In the genomic region with DNA sequence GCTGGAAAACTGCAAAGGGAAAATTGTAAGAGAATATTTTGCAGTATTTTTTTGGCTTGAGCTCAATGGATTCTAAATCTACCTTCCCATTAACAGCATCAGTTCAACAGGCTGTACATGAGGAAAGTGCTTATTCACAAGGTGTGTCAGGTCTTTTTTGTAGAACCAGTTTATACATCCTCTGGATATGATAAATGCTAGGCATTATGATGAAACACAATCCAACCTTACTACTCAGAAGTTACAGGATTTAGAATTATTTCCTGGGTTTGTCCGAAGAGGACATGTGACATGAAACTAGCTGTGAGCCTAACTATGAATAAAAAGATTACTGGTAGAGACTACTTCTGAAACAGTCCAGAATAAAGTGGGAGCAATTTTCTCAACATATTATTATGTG, we compare ENCODE assay signal across 37 cellular contexts. TPM values are rescaled to one million over a fixed set of nuclear protein-coding genes. Genes with fewer than 3 reads are reported as not detected.
"Had no signal": no experiment of that assay in that cellular context is flagged by ENCODE, and none has a peak within 500 bp of the region (broad histone marks: within the 10 kb centered on the region; RNA-seq: fewer than 3 reads in every experiment).

No MANE protein-coding gene starts in this region.

- H3K27ac ChIP-seq: adrenal gland, coronary artery, esophagus muscularis mucosa, heart right ventricle, pancreas, psoas muscle, sigmoid colon, thoracic aorta, uterus had no signal

- H3K9me3 Mint-ChIP-seq: activated CD4-positive, alpha-beta memory T cell treated with anti-CD3 and anti-CD28 coated beads for 36 hours; activated CD4-positive, alpha-beta T cell treated with anti-CD3 and anti-CD28 coated beads, Interleukin-2, amount 10 ng/mL, durations not matched to agents 24 days and 14 days; activated naive CD4-positive, alpha-beta T cell treated with anti-CD3 and anti-CD28 coated beads for 36 hours; activated naive CD8-positive, alpha-beta T cell treated with anti-CD3 and anti-CD28 coated beads for 36 hours; activated T-helper 1 cell treated with anti-CD3 and anti-CD28 coated beads, Interleukin-12 subunit alpha, Interleukin-12 subunit beta, Interleukin-2, Interleukin-4 antibody, amounts not matched to agents 30 ng/mL and 10 ng/mL and 1 ng/mL, durations not matched to agents 14 hours and 24 hours and 36 hours; brain; effector memory CD8-positive, alpha-beta T cell; naive B cell; stimulated activated effector memory CD8-positive, alpha-beta T cell treated with anti-CD3 and anti-CD28 coated beads, Interleukin-12 subunit alpha, Interleukin-12 subunit beta, amount 100 ng/mL, for 72 hours; stimulated activated naive CD8-positive, alpha-beta T cell treated with anti-CD3 and anti-CD28 coated beads, Interleukin-15, Interleukin-2, amounts not matched to agents 100 ng/mL and 50 ng/mL, for 24 hours had no signal

- DNase-seq: activated CD4-positive, alpha-beta memory T cell treated with anti-CD3 and anti-CD28 coated beads for 36 hours; activated CD4-positive, alpha-beta T cell treated with anti-CD3 and anti-CD28 coated beads, Interleukin-2, amount 10 ng/mL, durations not matched to agents 24 days and 14 days; activated CD4-positive, CD25-positive, alpha-beta regulatory T cell treated with anti-CD3 and anti-CD28 coated beads, Interleukin-2, amount 50 U/mL, for 72 hours; activated CD8-positive, alpha-beta memory T cell treated with anti-CD3 and anti-CD28 coated beads, Interleukin-2, amount 50 U/mL, for 4 hours; activated effector memory CD4-positive, alpha-beta T cell treated with anti-CD3 and anti-CD28 coated beads, Interleukin-2, amount 50 U/mL, for 16 hours; activated naive CD4-positive, alpha-beta T cell treated with anti-CD3 and anti-CD28 coated beads for 36 hours; activated naive CD8-positive, alpha-beta T cell treated with anti-CD3 and anti-CD28 coated beads for 36 hours; activated T-cell treated with anti-CD3 and anti-CD28 coated beads, Interleukin-2, amount 50 U/mL, for 1 hour; adrenal gland; aorta; effector memory CD8-positive, alpha-beta T cell; foreskin melanocyte; heart right ventricle; left ventricle myocardium superior; naive B cell; nephron progenitor cell; pancreas; psoas muscle; sigmoid colon; small intestine; stimulated activated CD4-positive, alpha-beta T cell treated with anti-CD3 and anti-CD28 coated beads, Interleukin-4, amount 100 ng/mL, for 24 hours; T-helper 17 cell; T1000; uterus had no signal

- H3K36me3 Mint-ChIP-seq: activated CD4-positive, alpha-beta memory T cell treated with anti-CD3 and anti-CD28 coated beads for 36 hours; activated naive CD8-positive, alpha-beta T cell treated with anti-CD3 and anti-CD28 coated beads for 36 hours; naive B cell; stimulated activated effector memory CD8-positive, alpha-beta T cell treated with anti-CD3 and anti-CD28 coated beads, Interleukin-12 subunit alpha, Interleukin-12 subunit beta, amount 100 ng/mL, for 72 hours had no signal

- ATAC-seq: effector memory CD8-positive, alpha-beta T cell; heart right ventricle; left ventricle myocardium superior; pancreas; psoas muscle; stimulated activated effector memory CD8-positive, alpha-beta T cell treated with anti-CD3 and anti-CD28 coated beads, Interleukin-12 subunit alpha, Interleukin-12 subunit beta, amount 100 ng/mL, for 72 hours; T-helper 17 cell had no signal

- H3K27ac Mint-ChIP-seq: activated CD4-positive, alpha-beta memory T cell treated with anti-CD3 and anti-CD28 coated beads for 36 hours; activated CD4-positive, alpha-beta T cell treated with anti-CD3 and anti-CD28 coated beads, Interleukin-2, amount 10 ng/mL, durations not matched to agents 24 days and 14 days; activated naive CD4-positive, alpha-beta T cell treated with anti-CD3 and anti-CD28 coated beads for 36 hours; activated naive CD8-positive, alpha-beta T cell treated with anti-CD3 and anti-CD28 coated beads for 36 hours; activated T-helper 1 cell treated with anti-CD3 and anti-CD28 coated beads, Interleukin-12 subunit alpha, Interleukin-12 subunit beta, Interleukin-2, Interleukin-4 antibody, amounts not matched to agents 30 ng/mL and 10 ng/mL and 1 ng/mL, durations not matched to agents 14 hours and 24 hours and 36 hours; brain; effector memory CD8-positive, alpha-beta T cell; naive B cell; nephron progenitor cell; stimulated activated effector memory CD8-positive, alpha-beta T cell treated with anti-CD3 and anti-CD28 coated beads, Interleukin-12 subunit alpha, Interleukin-12 subunit beta, amount 100 ng/mL, for 72 hours; stimulated activated naive CD8-positive, alpha-beta T cell treated with anti-CD3 and anti-CD28 coated beads, Interleukin-15, Interleukin-2, amounts not matched to agents 100 ng/mL and 50 ng/mL, for 24 hours; T-helper 17 cell had no signal

- H3K27me3 ChIP-seq: adrenal gland, esophagus muscularis mucosa, sigmoid colon, uterus had no signal

- H3K4me3 Mint-ChIP-seq: activated CD4-positive, alpha-beta memory T cell treated with anti-CD3 and anti-CD28 coated beads for 36 hours; activated CD4-positive, alpha-beta T cell treated with anti-CD3 and anti-CD28 coated beads, Interleukin-2, amount 10 ng/mL, durations not matched to agents 24 days and 14 days; activated naive CD4-positive, alpha-beta T cell treated with anti-CD3 and anti-CD28 coated beads for 36 hours; activated naive CD8-positive, alpha-beta T cell treated with anti-CD3 and anti-CD28 coated beads for 36 hours; activated T-helper 1 cell treated with anti-CD3 and anti-CD28 coated beads, Interleukin-12 subunit alpha, Interleukin-12 subunit beta, Interleukin-2, Interleukin-4 antibody, amounts not matched to agents 30 ng/mL and 10 ng/mL and 1 ng/mL, durations not matched to agents 14 hours and 24 hours and 36 hours; brain; effector memory CD8-positive, alpha-beta T cell; nephron progenitor cell; stimulated activated effector memory CD8-positive, alpha-beta T cell treated with anti-CD3 and anti-CD28 coated beads, Interleukin-12 subunit alpha, Interleukin-12 subunit beta, amount 100 ng/mL, for 72 hours; stimulated activated naive CD8-positive, alpha-beta T cell treated with anti-CD3 and anti-CD28 coated beads, Interleukin-15, Interleukin-2, amounts not matched to agents 100 ng/mL and 50 ng/mL, for 24 hours; T-helper 17 cell had no signal

- H3K4me3 ChIP-seq: adrenal gland, coronary artery, esophagus muscularis mucosa, heart right ventricle, pancreas, psoas muscle, sigmoid colon, thoracic aorta, uterus had no signal

- H3K9me3 ChIP-seq: adrenal gland, esophagus muscularis mucosa, heart right ventricle, pancreas, psoas muscle, sigmoid colon, thoracic aorta, uterus had no signal

- H3K4me1 Mint-ChIP-seq: activated CD4-positive, alpha-beta T cell treated with anti-CD3 and anti-CD28 coated beads, Interleukin-2, amount 10 ng/mL, durations not matched to agents 24 days and 14 days; activated naive CD8-positive, alpha-beta T cell treated with anti-CD3 and anti-CD28 coated beads for 36 hours; nephron progenitor cell; stimulated activated effector memory CD8-positive, alpha-beta T cell treated with anti-CD3 and anti-CD28 coated beads, Interleukin-12 subunit alpha, Interleukin-12 subunit beta, amount 100 ng/mL, for 72 hours; T-helper 17 cell had no signal

- FAIRE-seq: small intestine had no signal

- H3K36me3 ChIP-seq: adrenal gland, esophagus muscularis mucosa, heart right ventricle, pancreas, sigmoid colon, thoracic aorta, uterus had no signal

- H3K4me1 ChIP-seq: adrenal gland, esophagus muscularis mucosa, heart right ventricle, pancreas, psoas muscle, sigmoid colon, uterus had no signal

- H3K27me3 Mint-ChIP-seq: activated CD4-positive, alpha-beta memory T cell treated with anti-CD3 and anti-CD28 coated beads for 36 hours; activated CD4-positive, alpha-beta T cell treated with anti-CD3 and anti-CD28 coated beads, Interleukin-2, amount 10 ng/mL, durations not matched to agents 24 days and 14 days; activated naive CD8-positive, alpha-beta T cell treated with anti-CD3 and anti-CD28 coated beads for 36 hours; brain; effector memory CD8-positive, alpha-beta T cell; naive B cell; stimulated activated naive CD8-positive, alpha-beta T cell treated with anti-CD3 and anti-CD28 coated beads, Interleukin-15, Interleukin-2, amounts not matched to agents 100 ng/mL and 50 ng/mL, for 24 hours; T-helper 17 cell had no signal

RNA-seq across cellular contexts. Expression of a gene that starts 49.5 kb away (rescaled TPM):
- total RNA-seq: activated CD4-positive, alpha-beta memory T cell treated with anti-CD3 and anti-CD28 coated beads for 36 hours; activated CD4-positive, alpha-beta T cell treated with anti-CD3 and anti-CD28 coated beads, Interleukin-2, amount 10 ng/mL, durations not matched to agents 24 days and 14 days; activated CD8-positive, alpha-beta memory T cell treated with anti-CD3 and anti-CD28 coated beads for 36 hours; activated naive CD4-positive, alpha-beta T cell treated with anti-CD3 and anti-CD28 coated beads for 36 hours; activated naive CD8-positive, alpha-beta T cell treated with anti-CD3 and anti-CD28 coated beads for 36 hours; activated T-helper 1 cell treated with anti-CD3 and anti-CD28 coated beads, Interleukin-12 subunit alpha, Interleukin-12 subunit beta, Interleukin-2, Interleukin-4 antibody, amounts not matched to agents 30 ng/mL and 10 ng/mL and 1 ng/mL, durations not matched to agents 14 hours and 24 hours and 36 hours; adrenal gland; aorta; cardiac septum; cerebellum; esophagus muscularis mucosa; glomerular endothelial cell; heart right ventricle; left ventricle myocardium superior; lung microvascular endothelial cell; pancreas; psoas muscle; sigmoid colon; subcutaneous adipose tissue; T-helper 17 cell; thoracic aorta; uterus had no signal
- polyA plus RNA-seq: adrenal gland, aorta, heart right ventricle, pancreas, psoas muscle, sigmoid colon, small intestine had no signal
